In the genomic region with DNA sequence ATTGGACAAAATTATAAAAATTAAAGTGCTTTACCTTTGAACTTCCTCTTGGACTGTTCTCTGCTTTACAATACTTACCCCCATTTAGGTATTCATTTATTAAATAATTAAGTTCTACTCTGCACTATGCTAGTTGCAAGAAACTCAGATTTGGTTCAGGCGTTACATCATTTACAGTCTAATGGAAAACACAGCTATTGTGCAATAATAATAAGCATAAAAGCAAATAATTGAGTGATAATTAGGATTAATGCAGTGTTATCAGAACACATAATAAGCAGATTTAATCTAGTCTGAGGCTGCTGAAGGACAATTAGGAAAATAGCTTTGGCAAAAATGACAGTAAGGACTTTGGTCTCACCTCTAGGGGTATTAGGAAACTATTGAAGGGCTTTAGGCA, we compare ENCODE assay signal across 25 cellular contexts.
"Had no signal": no experiment of that assay in that cellular context is flagged by ENCODE, and none has a peak within 500 bp of the region (broad histone marks: within the 10 kb centered on the region; RNA-seq: fewer than 3 reads in every experiment).

No MANE protein-coding gene starts in this region.

- H3K4me3 ChIP-seq: coronary artery, dorsolateral prefrontal cortex, esophagus squamous epithelium, gastrocnemius medialis, heart right ventricle, left lung, lower lobe of right lung, mucosa of descending colon had no signal

- DNase-seq: dermis blood vessel endothelial cell; dorsolateral prefrontal cortex; effector CD4-positive, alpha-beta T cell; effector memory CD4-positive, alpha-beta T cell; erythroblast; esophagus squamous epithelium; foreskin fibroblast; foreskin melanocyte; gastrocnemius medialis; glutamatergic neuron; head of caudate nucleus; heart right ventricle; hippocampal formation; left cardiac atrium; left lung; left ventricle myocardium superior; lower lobe of right lung; mesenchymal stem cell; mucosa of descending colon had no signal

- H3K4me3 Mint-ChIP-seq: mesothelial cell of epicardium had no signal

- H3K36me3 ChIP-seq: esophagus squamous epithelium, gastrocnemius medialis, heart right ventricle, left lung, lower lobe of right lung had no signal

- H3K9me3 ChIP-seq: esophagus squamous epithelium, gastrocnemius medialis, lower lobe of right lung had no signal

- H3K4me1 ChIP-seq: esophagus squamous epithelium, gastrocnemius medialis, heart right ventricle, left lung, lower lobe of right lung had no signal

- H3K27me3 ChIP-seq: esophagus squamous epithelium, gastrocnemius medialis, heart right ventricle, left lung had no signal

- FAIRE-seq: islet of Langerhans, keratinocyte had no signal

- H3K36me3 Mint-ChIP-seq: mesothelial cell of epicardium had no signal

- ATAC-seq: esophagus mucosa, gastrocnemius medialis, heart right ventricle, left cardiac atrium, left lung, left ventricle myocardium superior, lower lobe of right lung, mucosa of descending colon had no signal

- H3K27ac Mint-ChIP-seq: mesothelial cell of epicardium had no signal

- H3K27ac ChIP-seq: coronary artery, dorsolateral prefrontal cortex, epithelial cell of prostate, esophagus squamous epithelium, gastrocnemius medialis, heart right ventricle, left lung, lower lobe of right lung had no signal
